Comparison of ENCODE assay signal across 15 cellular contexts in genomic region chr14:68596211-68596610, GRCh38.
"Had no signal": no experiment of that assay in that cellular context is flagged by ENCODE, and none has a peak within 500 bp of the region (broad histone marks: within the 10 kb centered on the region; RNA-seq: fewer than 3 reads in every experiment).

No MANE protein-coding gene starts in this region.

- H3K4me3 ChIP-seq: colonic mucosa, left lung, tibial nerve had no signal

- H3K9me3 ChIP-seq: colonic mucosa, left lung, tibial nerve had no signal

- DNase-seq: activated CD4-positive, alpha-beta T cell treated with anti-CD3 and anti-CD28 coated beads for 36 hours; activated CD4-positive, alpha-beta T cell treated with anti-CD3 and anti-CD28 coated beads, Interleukin-2, amount 50 U/mL, for 48 hours; activated naive CD8-positive, alpha-beta T cell treated with anti-CD3 and anti-CD28 coated beads for 36 hours; activated T-cell treated with anti-CD3 and anti-CD28 coated beads for 4 hours; amygdala; caudate nucleus; colonic mucosa; foreskin melanocyte; hypothalamus; left lung; mammary epithelial cell; naive thymus-derived CD4-positive, alpha-beta T cell; stimulated activated naive CD8-positive, alpha-beta T cell treated with anti-CD3 and anti-CD28 coated beads, Interleukin-15, Interleukin-2, amounts not matched to agents 100 U/mL and 50 U/mL, for 24 hours had no signal

- H3K4me1 ChIP-seq: colonic mucosa had no signal

- H3K27me3 ChIP-seq: colonic mucosa, left lung, tibial nerve had no signal

- H3K36me3 ChIP-seq: colonic mucosa, left lung, tibial nerve had no signal

- ATAC-seq: activated CD4-positive, alpha-beta T cell treated with anti-CD3 and anti-CD28 coated beads for 36 hours; left lung; naive thymus-derived CD4-positive, alpha-beta T cell; stimulated activated naive CD8-positive, alpha-beta T cell treated with anti-CD3 and anti-CD28 coated beads, Interleukin-15, Interleukin-2, amounts not matched to agents 100 U/mL and 50 U/mL, for 24 hours; WTC11 had no signal

- H3K27ac ChIP-seq: colonic mucosa had no signal
